In the genomic region with DNA sequence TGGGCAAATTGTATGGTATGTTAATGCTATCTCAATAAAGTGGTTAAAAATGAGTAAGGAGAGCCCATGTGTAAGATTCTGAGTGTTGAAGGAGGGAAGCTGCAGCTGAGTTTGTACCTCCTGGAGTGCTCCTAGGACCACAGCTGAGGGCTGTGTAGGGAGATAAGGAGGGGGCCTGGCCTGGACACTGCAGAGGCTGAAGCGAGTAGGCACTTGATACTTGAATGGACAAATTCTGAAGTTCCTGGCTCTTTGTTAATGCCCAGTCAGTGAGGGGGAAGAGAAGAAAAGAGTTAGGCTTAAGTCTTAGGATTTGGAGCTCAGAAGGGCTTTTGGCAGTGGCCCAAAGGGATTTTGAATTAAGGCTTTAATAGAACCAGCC, we compare ENCODE assay signal across 29 cellular contexts. TPM values are rescaled to one million over a fixed set of nuclear protein-coding genes. Genes with fewer than 3 reads are reported as not detected.
DNase-seq lines count a peak whose midpoint lies in the region; ATAC-seq and TF ChIP-seq lines count a peak whose summit lies in the region.
"Had no signal": no experiment of that assay in that cellular context is flagged by ENCODE, and none has a peak within 500 bp of the region (broad histone marks: within the 10 kb centered on the region; RNA-seq: fewer than 3 reads in every experiment).

No MANE protein-coding gene starts in this region.

- no peak for TF ChIP-seq CTCF in WERI-Rb-1 (IDR thresholded peaks at IDR 0.05; ENCODE audit: low read depth, low read length)

- H3K36me3 ChIP-seq in WERI-Rb-1 (no peaks in the 10 kb centered on the region), mesenchymal stem cell (ENCODE audit: control insufficient read depth in 1 of 2, insufficient read depth in 2 of 2, low read depth in 1 of 2, low read length in 2 of 2) (no peaks in the 10 kb centered on the region), aorta (ENCODE audit: control insufficient read depth in 1 of 2, insufficient read depth in 2 of 2, low read length in 1 of 2) (no peaks in the 10 kb centered on the region)
- H3K36me3 ChIP-seq: BLaER1 treated with 17β-estradiol and CSF1 and Interleukin-3, amounts not matched to agents 10 nM and 100 nM; neutrophil had no signal

- 56% methylated on average over 1 of the region's 1 CpG for WGBS in mesenchymal stem cell
- 95 to 100% methylated on average over 1 of the region's 1 CpG for WGBS in aorta, 2 donors

- DNase-seq in DMS 273 (lab: John Stamatoyannopoulos, UW; ENCODE audit: unreplicated experiment): peak; percentile 46
- DNase-seq in DMS 273 treated with DMSO at 0.1 percent for 48 hours (lab: John Stamatoyannopoulos, UW): no peak
- peak; percentile 65 for DNase-seq in OCI-M1 (lab: John Stamatoyannopoulos, UW)
- peak; percentile 43 for DNase-seq in WERI-Rb-1
- no peak for DNase-seq in mesenchymal stem cell
- no peak for DNase-seq in epidermal melanocyte (ENCODE audit: insufficient read length, low spot score)
- no peak for DNase-seq in aorta
- no peak for DNase-seq in naive thymus-derived CD8-positive, alpha-beta T cell
- DNase-seq: activated CD4-positive, alpha-beta T cell treated with anti-CD3 and anti-CD28 coated beads for 36 hours; activated CD8-positive, alpha-beta memory T cell treated with anti-CD3 and anti-CD28 coated beads, Interleukin-2, amount 50 U/mL, for 48 hours; activated CD8-positive, alpha-beta T cell treated with anti-CD3 and anti-CD28 coated beads for 36 hours; activated naive CD4-positive, alpha-beta T cell treated with Interleukin-2 at 50 U/mL for 16 hours; DND-41; GF-D8; hypothalamus; NCI-H1092 treated with DMSO at 0.1 percent for 48 hours; NCI-H2029; NCI-H2227 treated with DMSO at 0.1 percent for 48 hours; posterior cingulate gyrus; right cardiac atrium; stimulated activated CD4-positive, alpha-beta T cell treated with anti-CD3 and anti-CD28 coated beads, Interleukin-1b, Interleukin-23, amount 100 ng/mL, for 48 hours; stimulated activated naive CD4-positive, alpha-beta T cell treated with Interleukin-2 at 50 U/mL for 16 hours had no signal

- no peaks in the 10 kb centered on the region for H3K27me3 ChIP-seq in WERI-Rb-1 (ENCODE audit: insufficient read depth, low read depth, severe bottlenecking)
- H3K27me3 ChIP-seq in mesenchymal stem cell (ENCODE audit: control insufficient read depth in 1 of 2, insufficient read depth in 1 of 2, low read length in 2 of 2): peaks cover 0 to 9% of the 10 kb centered on the region in 2 experiments
- no peaks in the 10 kb centered on the region for H3K27me3 ChIP-seq in aorta (ENCODE audit: control insufficient read depth in 1 of 2, insufficient read depth in 2 of 2, low read length in 1 of 2)
- H3K27me3 ChIP-seq: BLaER1 treated with 17β-estradiol and CSF1 and Interleukin-3, amounts not matched to agents 10 nM and 100 nM had no signal

- ATAC-seq in aorta (ENCODE audit: low FRiP score): no peak
- no peak for ATAC-seq in naive thymus-derived CD8-positive, alpha-beta T cell
- ATAC-seq: activated CD4-positive, alpha-beta T cell treated with anti-CD3 and anti-CD28 coated beads for 36 hours; activated CD8-positive, alpha-beta T cell treated with anti-CD3 and anti-CD28 coated beads for 36 hours; right cardiac atrium; SK-N-SH treated with all-trans-retinoic acid at 6 μM for 48 hours had no signal

- no peak overlapping the region for H2BK120ac ChIP-seq in mesenchymal stem cell (ENCODE audit: low read depth, low read length)

- H3K4me3 Mint-ChIP-seq in naive thymus-derived CD8-positive, alpha-beta T cell: no peak overlapping the region
- H3K4me3 Mint-ChIP-seq: activated CD4-positive, alpha-beta T cell treated with anti-CD3 and anti-CD28 coated beads for 36 hours; activated CD8-positive, alpha-beta T cell treated with anti-CD3 and anti-CD28 coated beads for 36 hours; activated T-helper 1 cell treated with anti-CD3 and anti-CD28 coated beads, Interleukin-12 subunit alpha, Interleukin-12 subunit beta, Interleukin-2, Interleukin-4 antibody, amounts not matched to agents 30 ng/mL and 10 ng/mL and 1 ng/mL, durations not matched to agents 14 hours and 24 hours and 36 hours; memory B cell; T-helper 1 cell treated with Interleukin-12 subunit alpha and Interleukin-12 subunit beta and Interleukin-4 antibody, amounts not matched to agents 30 μg/mL and 1 μg/mL, for 36 hours had no signal

- H4K91ac ChIP-seq in mesenchymal stem cell (ENCODE audit: low read length): no peak overlapping the region

- no peak overlapping the region for H3K4ac ChIP-seq in mesenchymal stem cell (ENCODE audit: low read depth in 1 of 2, low read length in 2 of 2)

- POLR2A ChIA-PET in naive thymus-derived CD8-positive, alpha-beta T cell (lab: Charles Lee): no interaction called here

- peaks cover 2 to 22% (median 10%) of the 10 kb centered on the region in 5 donors for H3K27me3 Mint-ChIP-seq in naive thymus-derived CD8-positive, alpha-beta T cell

- H3K79me1 ChIP-seq in mesenchymal stem cell (replicated peaks; ENCODE audit: low read length, poor library complexity, severe bottlenecking): no peaks in the 10 kb centered on the region

- H2AK5ac ChIP-seq in mesenchymal stem cell (ENCODE audit: low read length, severe bottlenecking): peak overlapping the region; percentile 17

- H3K36me3 Mint-ChIP-seq in naive thymus-derived CD8-positive, alpha-beta T cell: peaks cover 0 to 15% (median 0%) of the 10 kb centered on the region in 3 donors
- H3K36me3 Mint-ChIP-seq: memory B cell had no signal

- no peak overlapping the region for H4K8ac ChIP-seq in mesenchymal stem cell (ENCODE audit: low read length)

- no peak overlapping the region for H2BK5ac ChIP-seq in mesenchymal stem cell (ENCODE audit: low read depth, low read length, poor library complexity, severe bottlenecking)

- H2BK15ac ChIP-seq in mesenchymal stem cell (ENCODE audit: low read depth, poor library complexity, severe bottlenecking): no peak overlapping the region

- H3K27ac ChIP-seq in WERI-Rb-1 (no peak overlapping the region), mesenchymal stem cell (ENCODE audit: low read length, poor library complexity, severe bottlenecking) (no peak overlapping the region), aorta (ENCODE audit: low read depth in 1 of 2, low read length in 2 of 2) (no peak overlapping the region)
- H3K27ac ChIP-seq: 22Rv1; BLaER1 treated with 17β-estradiol and CSF1 and Interleukin-3, amounts not matched to agents 10 nM and 100 nM; neutrophil had no signal

- H2BK12ac ChIP-seq in mesenchymal stem cell (ENCODE audit: low read length in 2 of 2): no peak overlapping the region

- no peak overlapping the region for H3K4me2 ChIP-seq in mesenchymal stem cell (ENCODE audit: low read length, poor library complexity, severe bottlenecking)
- H3K4me2 ChIP-seq: BLaER1 treated with 17β-estradiol and CSF1 and Interleukin-3, amounts not matched to agents 10 nM and 100 nM had no signal

- H3K9me3 Mint-ChIP-seq in naive thymus-derived CD8-positive, alpha-beta T cell: peaks cover 0 to 20% (median 10%) of the 10 kb centered on the region in 9 donors
- H3K9me3 Mint-ChIP-seq: activated CD8-positive, alpha-beta T cell treated with anti-CD3 and anti-CD28 coated beads for 36 hours; activated T-helper 1 cell treated with anti-CD3 and anti-CD28 coated beads, Interleukin-12 subunit alpha, Interleukin-12 subunit beta, Interleukin-2, Interleukin-4 antibody, amounts not matched to agents 30 ng/mL and 10 ng/mL and 1 ng/mL, durations not matched to agents 14 hours and 24 hours and 36 hours; T-helper 1 cell treated with Interleukin-12 subunit alpha and Interleukin-12 subunit beta and Interleukin-4 antibody, amounts not matched to agents 30 μg/mL and 1 μg/mL, for 36 hours had no signal

- H3K9me3 ChIP-seq in WERI-Rb-1 (ENCODE audit: severe bottlenecking) (no peaks in the 10 kb centered on the region), mesenchymal stem cell (ENCODE audit: control insufficient read depth, low read length) (no peaks in the 10 kb centered on the region), aorta (ENCODE audit: control insufficient read depth, low read length) (peaks cover 2% of the 10 kb centered on the region)
- H3K9me3 ChIP-seq: neutrophil had no signal

- H3K4me1 ChIP-seq in mesenchymal stem cell (ENCODE audit: control insufficient read depth, insufficient read depth, low read depth, low read length) (peaks cover 11% of the 10 kb centered on the region), aorta (ENCODE audit: control insufficient read depth in 1 of 2, insufficient read depth in 2 of 2, low read length in 2 of 2) (no peaks in the 10 kb centered on the region)
- H3K4me1 ChIP-seq: BLaER1 treated with 17β-estradiol and CSF1 and Interleukin-3, amounts not matched to agents 10 nM and 100 nM had no signal

- no peak overlapping the region for H2AFZ ChIP-seq in mesenchymal stem cell (ENCODE audit: low read depth, low read length)

- H3K27ac Mint-ChIP-seq in naive thymus-derived CD8-positive, alpha-beta T cell: no peak overlapping the region
- H3K27ac Mint-ChIP-seq: activated CD4-positive, alpha-beta T cell treated with anti-CD3 and anti-CD28 coated beads for 36 hours; activated CD8-positive, alpha-beta T cell treated with anti-CD3 and anti-CD28 coated beads for 36 hours; activated T-helper 1 cell treated with anti-CD3 and anti-CD28 coated beads, Interleukin-12 subunit alpha, Interleukin-12 subunit beta, Interleukin-2, Interleukin-4 antibody, amounts not matched to agents 30 ng/mL and 10 ng/mL and 1 ng/mL, durations not matched to agents 14 hours and 24 hours and 36 hours; memory B cell; T-helper 1 cell treated with Interleukin-12 subunit alpha and Interleukin-12 subunit beta and Interleukin-4 antibody, amounts not matched to agents 30 μg/mL and 1 μg/mL, for 36 hours had no signal

- H3K4me1 Mint-ChIP-seq in naive thymus-derived CD8-positive, alpha-beta T cell: no peaks in the 10 kb centered on the region
- H3K4me1 Mint-ChIP-seq: activated CD4-positive, alpha-beta T cell treated with anti-CD3 and anti-CD28 coated beads for 36 hours; memory B cell had no signal

- no peak overlapping the region for H3K18ac ChIP-seq in mesenchymal stem cell (ENCODE audit: low read depth in 1 of 2, low read length in 2 of 2)

- intact Hi-C loops in aorta (cut with DNase I): no loop called here

- no peak overlapping the region for H3K23ac ChIP-seq in mesenchymal stem cell (ENCODE audit: low read length in 2 of 2)

- no peak overlapping the region for H3K9ac ChIP-seq in mesenchymal stem cell (ENCODE audit: low read length)
- H3K9ac ChIP-seq: BLaER1 treated with 17β-estradiol and CSF1 and Interleukin-3, amounts not matched to agents 10 nM and 100 nM had no signal

- H3K4me3 ChIP-seq in WERI-Rb-1 (ENCODE audit: low read depth, low read length): no peak overlapping the region
- H3K4me3 ChIP-seq in mesenchymal stem cell (ENCODE audit: insufficient read depth in 1 of 2, low read depth in 1 of 2, low read length in 2 of 2): no peak overlapping the region
- no peak overlapping the region for H3K4me3 ChIP-seq in aorta (ENCODE audit: low read length in 2 of 2)
- H3K4me3 ChIP-seq: BLaER1 treated with 17β-estradiol and CSF1 and Interleukin-3, amounts not matched to agents 10 nM and 100 nM had no signal

- no peak overlapping the region for H3K14ac ChIP-seq in mesenchymal stem cell (ENCODE audit: low read length in 2 of 2)

RNA-seq across cellular contexts. Expression of a gene that starts 46.5 kb away (rescaled TPM):
- polyA plus RNA-seq in mesenchymal stem cell (2013, experiment 1 of 2): 30.0 TPM
- polyA plus RNA-seq in mesenchymal stem cell (2013, experiment 2 of 2): 30.5 TPM
- 10 to 100 TPM in 1 of 2 donors, 1 to 10 TPM in 1; 9.1 to 23.7 TPM for total RNA-seq in aorta
- under 1 TPM; 0.03 to 0.38 TPM for polyA plus RNA-seq in aorta
- not detected for total RNA-seq in naive thymus-derived CD8-positive, alpha-beta T cell
- polyA plus RNA-seq in naive thymus-derived CD8-positive, alpha-beta T cell: not detected

Comparison
In these comparisons a context has a peak if more than half of its experiments do, and no peak if none do; other contexts are left out.
1. DNase-seq: peak in DMS 273 (single experiment), OCI-M1 (single experiment) and WERI-Rb-1 (single experiment); none in DMS 273 treated with DMSO at 0.1 percent for 48 hours (single experiment), mesenchymal stem cell (single experiment), epidermal melanocyte (single experiment), aorta (0 of 2) and naive thymus-derived CD8-positive, alpha-beta T cell (0 of 10).
2. RNA of a gene that starts 46.5 kb away (total RNA-seq): 9.1 to 23.7 TPM in aorta; not detected in naive thymus-derived CD8-positive, alpha-beta T cell; every median in the first group is over 10 times any median in the second.